ENCODE assay signal across 1 cellular context in genomic region chr5:60843693-60844428, GRCh38.
TF ChIP-seq lines count a peak whose summit lies in the region.

Gene ELOVL7, minus strand, starts transcription at chr5:60844269. Its CDS starts 56,872 bp downstream, at chr5:60787397.

TF ChIP-seq in HepG2, 621 proteins besides CTCF, POLR2A, EP300 and RAD21 (continued from another document and continues in another):
- no peak for TF ChIP-seq ATF2 (CRISPR knock-in tag; IDR thresholded peaks at IDR 0.05)
- TF ChIP-seq ZNF704 (CRISPR knock-in tag; IDR thresholded peaks at IDR 0.05; ENCODE audit: borderline replicate concordance), result no peak
- TF ChIP-seq ERF (CRISPR knock-in tag; IDR thresholded peaks at IDR 0.05), result no peak
- TF ChIP-seq MED1 (CRISPR knock-in tag; IDR thresholded peaks at IDR 0.05), result no peak
- TF ChIP-seq RXRB (CRISPR knock-in tag; IDR thresholded peaks at IDR 0.05; ENCODE audit: borderline replicate concordance), result no peak; the same call in 1 of the 2 replicates
- no peak for TF ChIP-seq HOXA7 (CRISPR knock-in tag; IDR thresholded peaks at IDR 0.05)
- peak; percentile 35; the same call in 1 of the 2 replicates for TF ChIP-seq ZNF441 (CRISPR knock-in tag; IDR thresholded peaks at IDR 0.05; ENCODE audit: borderline replicate concordance)
- TF ChIP-seq ZNF547 (CRISPR knock-in tag; IDR thresholded peaks at IDR 0.05), result no peak
- no peak for TF ChIP-seq SNAPC4 (CRISPR knock-in tag; IDR thresholded peaks at IDR 0.05)
- TF ChIP-seq CENPX (CRISPR knock-in tag; IDR thresholded peaks at IDR 0.05), result no peak
- no peak for TF ChIP-seq SIX1 (CRISPR knock-in tag; IDR thresholded peaks at IDR 0.05; ENCODE audit: borderline replicate concordance)
- peak; percentile 48; the same call in 1 of the 2 replicates for TF ChIP-seq TFDP1 (CRISPR knock-in tag; IDR thresholded peaks at IDR 0.05; ENCODE audit: borderline replicate concordance)
- no peak; the same call in 1 of the 2 replicates for TF ChIP-seq DR1 (CRISPR knock-in tag; IDR thresholded peaks at IDR 0.05)
- TF ChIP-seq ZNF800 (CRISPR knock-in tag; IDR thresholded peaks at IDR 0.05), result peak; percentile 85
- TF ChIP-seq ZNF143 (CRISPR knock-in tag; IDR thresholded peaks at IDR 0.05), result no peak
- 0 out of 2 replicates have a peak, but pooled peaks have one; percentile 35 for TF ChIP-seq ZNF280D (CRISPR knock-in tag; IDR thresholded peaks at IDR 0.05)
- TF ChIP-seq ZHX2 (IDR thresholded peaks at IDR 0.05; ENCODE audit: low read depth), result no peak
- no peak for TF ChIP-seq ZHX2 (CRISPR knock-in tag; IDR thresholded peaks at IDR 0.05; ENCODE audit: borderline replicate concordance)
- TF ChIP-seq ZSCAN31 (CRISPR knock-in tag; IDR thresholded peaks at IDR 0.05; ENCODE audit: low read depth), result no peak
- TF ChIP-seq THAP11 (CRISPR knock-in tag; IDR thresholded peaks at IDR 0.05), result no peak
- TF ChIP-seq ZNF562 (CRISPR knock-in tag; IDR thresholded peaks at IDR 0.05; ENCODE audit: borderline replicate concordance), result no peak
- no peak for TF ChIP-seq NFIB (CRISPR knock-in tag; IDR thresholded peaks at IDR 0.05; ENCODE audit: borderline replicate concordance)
- no peak; the same call in 1 of the 2 replicates for TF ChIP-seq YEATS4 (CRISPR knock-in tag; IDR thresholded peaks at IDR 0.05; ENCODE audit: borderline replicate concordance)
- TF ChIP-seq ZZZ3 (CRISPR knock-in tag; IDR thresholded peaks at IDR 0.05; ENCODE audit: borderline replicate concordance), result 0 out of 2 replicates have a peak, but pooled peaks have one; percentile 32
- no peak for TF ChIP-seq ZKSCAN5 (CRISPR knock-in tag; IDR thresholded peaks at IDR 0.05)
- no peak for TF ChIP-seq SMARCE1 (IDR thresholded peaks at IDR 0.05; ENCODE audit: borderline replicate concordance)
- no peak for TF ChIP-seq ZEB1 (IDR thresholded peaks at IDR 0.05; ENCODE audit: insufficient replicate concordance, low read depth)
- no peak for TF ChIP-seq ZNF10 (CRISPR knock-in tag; IDR thresholded peaks at IDR 0.05; ENCODE audit: borderline replicate concordance, low read depth)
- no peak for TF ChIP-seq ZSCAN22 (CRISPR knock-in tag; IDR thresholded peaks at IDR 0.05)
- peak; percentile 56; the same call in 1 of the 2 replicates for TF ChIP-seq SP5 (CRISPR knock-in tag; IDR thresholded peaks at IDR 0.05; ENCODE audit: borderline replicate concordance, low read depth)
- TF ChIP-seq RCOR2 (CRISPR knock-in tag; IDR thresholded peaks at IDR 0.05), result no peak
- TF ChIP-seq CBFB (CRISPR knock-in tag; IDR thresholded peaks at IDR 0.05), result no peak
- peak; percentile 69; the same call in 1 of the 2 replicates for TF ChIP-seq KDM2A (CRISPR knock-in tag; IDR thresholded peaks at IDR 0.05; ENCODE audit: borderline replicate concordance, low read depth)
- TF ChIP-seq KLF6 (CRISPR knock-in tag; IDR thresholded peaks at IDR 0.05), result no peak
- no peak for TF ChIP-seq U2AF2 (IDR thresholded peaks at IDR 0.05; ENCODE audit: low read depth, low read length)
